Comparison of ENCODE assay signal across 24 cellular contexts in the genomic region with DNA sequence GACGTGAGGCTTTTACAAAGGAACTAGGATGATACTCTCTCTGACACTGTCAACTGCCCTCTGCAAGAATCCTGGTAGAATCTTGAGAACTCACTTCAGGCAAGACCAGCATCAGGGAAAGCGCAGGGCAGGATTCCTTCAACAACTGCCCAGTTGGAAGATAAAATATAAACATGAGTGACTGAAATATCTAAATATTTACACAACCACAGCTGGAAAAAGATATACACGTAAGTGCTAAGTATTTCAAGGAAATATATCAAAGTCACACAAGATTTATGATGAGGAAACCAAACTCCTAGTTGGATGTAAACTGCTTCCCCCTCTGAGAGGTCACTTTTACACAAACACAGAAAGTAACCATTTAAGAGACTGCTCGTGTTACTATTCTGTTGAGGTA.
DNase-seq lines count a peak whose midpoint lies in the region; TF ChIP-seq lines count a peak whose summit lies in the region.
"Had no signal": no experiment of that assay in that cellular context is flagged by ENCODE, and none has a peak within 500 bp of the region (broad histone marks: within the 10 kb centered on the region; RNA-seq: fewer than 3 reads in every experiment).

No MANE protein-coding gene starts in this region.

- no peak overlapping the region for H3K4ac ChIP-seq in trophoblast cell (ENCODE audit: low read depth, low read length)

- H3K79me2 ChIP-seq in trophoblast cell (ENCODE audit: control insufficient read depth, insufficient read depth, low read length, poor library complexity): no peaks in the 10 kb centered on the region

- H3K18ac ChIP-seq in trophoblast cell (ENCODE audit: low read length): no peak overlapping the region

- H3K36me3 ChIP-seq in MG63 (no peaks in the 10 kb centered on the region), trophoblast cell (ENCODE audit: control insufficient read depth in 1 of 2, insufficient read depth in 2 of 2, low read length in 2 of 2) (no peaks in the 10 kb centered on the region), Peyer's patch (no peaks in the 10 kb centered on the region)
- H3K36me3 ChIP-seq: prostate gland, SJCRH30, suprapubic skin had no signal

- no peak overlapping the region for H3K14ac ChIP-seq in trophoblast cell (ENCODE audit: low read length)

- H2BK5ac ChIP-seq in trophoblast cell (ENCODE audit: low read depth, low read length, poor library complexity): no peak overlapping the region

- no peak overlapping the region for H3K4me2 ChIP-seq in trophoblast cell (ENCODE audit: low read length)

- peak; percentile 7 for DNase-seq in EH (ENCODE audit: low read depth)
- DNase-seq in MG63: peak; percentile 32
- peak; percentile 16 for DNase-seq in fibroblast of the conjunctiva (ENCODE audit: low read depth)
- peak; percentile 72 to 85 for DNase-seq in trophoblast cell
- DNase-seq in HFFc6: no peak
- no peak for DNase-seq in Peyer's patch
- DNase-seq in superior temporal gyrus (ENCODE audit: extremely low spot score): no peak
- DNase-seq: activated CD4-positive, alpha-beta T cell treated with anti-CD3 and anti-CD28 coated beads for 1 hour; activated CD8-positive, alpha-beta memory T cell treated with anti-CD3 and anti-CD28 coated beads, Interleukin-2, amount 10 ng/mL, durations not matched to agents 7 days and 5 days; activated naive CD4-positive, alpha-beta T cell treated with anti-CD3 and anti-CD28 coated beads, Interleukin-2, amount 10 ng/mL, durations not matched to agents 7 days and 5 days; amygdala; EL; glutamatergic neuron; kidney glomerular epithelial cell; NCI-H1436; NCI-H524; SJCRH30; T-cell had no signal

- H3K9me3 ChIP-seq in MG63 (no peaks in the 10 kb centered on the region), trophoblast cell (ENCODE audit: insufficient read depth, low read depth, low read length) (no peaks in the 10 kb centered on the region), Peyer's patch (no peaks in the 10 kb centered on the region)
- H3K9me3 ChIP-seq: prostate gland, SJCRH30, suprapubic skin had no signal

- H2BK12ac ChIP-seq in trophoblast cell (ENCODE audit: low read length): no peak overlapping the region

- no peaks in the 10 kb centered on the region for H3K27me3 ChIP-seq in MG63
- no peaks in the 10 kb centered on the region for H3K27me3 ChIP-seq in trophoblast cell (ENCODE audit: insufficient read depth, low read length)
- no peaks in the 10 kb centered on the region for H3K27me3 ChIP-seq in Peyer's patch
- H3K27me3 ChIP-seq: SJCRH30, suprapubic skin had no signal

- peaks cover 7% of the 10 kb centered on the region for H3K4me1 Mint-ChIP-seq in HFFc6 (ENCODE audit: low read depth)
- H3K4me1 Mint-ChIP-seq: activated CD8-positive, alpha-beta memory T cell treated with anti-CD3 and anti-CD28 coated beads, Interleukin-2, amount 10 ng/mL, durations not matched to agents 7 days and 5 days; activated naive CD4-positive, alpha-beta T cell treated with anti-CD3 and anti-CD28 coated beads, Interleukin-2, amount 10 ng/mL, durations not matched to agents 7 days and 5 days; stimulated activated effector memory CD8-positive, alpha-beta T cell treated with anti-CD3 and anti-CD28 coated beads, Interleukin-12 subunit alpha, Interleukin-12 subunit beta, amount 100 ng/mL, for 72 hours; T-cell had no signal

- H3K4me1 ChIP-seq in trophoblast cell (ENCODE audit: control insufficient read depth in 1 of 2, insufficient read depth in 2 of 2, low read length in 2 of 2): no peaks in the 10 kb centered on the region
- no peaks in the 10 kb centered on the region for H3K4me1 ChIP-seq in Peyer's patch
- H3K4me1 ChIP-seq: prostate gland, suprapubic skin had no signal

- TF ChIP-seq CTCF in HFFc6 (IDR thresholded peaks at IDR 0.05) (no peak), Peyer's patch (IDR thresholded peaks at IDR 0.05) (no peak)

- no peaks in the 10 kb centered on the region; the same call in 1 of the 2 replicates for H3K27me3 Mint-ChIP-seq in HFFc6 (ENCODE audit: insufficient read depth)
- H3K27me3 Mint-ChIP-seq: activated CD8-positive, alpha-beta memory T cell treated with anti-CD3 and anti-CD28 coated beads, Interleukin-2, amount 10 ng/mL, durations not matched to agents 7 days and 5 days; activated naive CD4-positive, alpha-beta T cell treated with anti-CD3 and anti-CD28 coated beads, Interleukin-2, amount 10 ng/mL, durations not matched to agents 7 days and 5 days; T-cell had no signal

- H2BK120ac ChIP-seq in trophoblast cell (ENCODE audit: insufficient read depth, low read length, poor library complexity): no peak overlapping the region

- no peak overlapping the region for H4K8ac ChIP-seq in trophoblast cell (ENCODE audit: low read depth, low read length)

- H3K9me3 Mint-ChIP-seq in HFFc6: peaks cover 10% of the 10 kb centered on the region
- H3K9me3 Mint-ChIP-seq: activated T-helper 1 cell treated with anti-CD3 and anti-CD28 coated beads, Interleukin-12 subunit alpha, Interleukin-12 subunit beta, Interleukin-2, Interleukin-4 antibody, amounts not matched to agents 30 ng/mL and 10 ng/mL and 1 ng/mL, durations not matched to agents 14 hours and 24 hours and 36 hours had no signal

- no peak overlapping the region for H3K4me3 Mint-ChIP-seq in HFFc6
- H3K4me3 Mint-ChIP-seq: activated CD8-positive, alpha-beta memory T cell treated with anti-CD3 and anti-CD28 coated beads, Interleukin-2, amount 10 ng/mL, durations not matched to agents 7 days and 5 days; activated naive CD4-positive, alpha-beta T cell treated with anti-CD3 and anti-CD28 coated beads, Interleukin-2, amount 10 ng/mL, durations not matched to agents 7 days and 5 days; activated T-helper 1 cell treated with anti-CD3 and anti-CD28 coated beads, Interleukin-12 subunit alpha, Interleukin-12 subunit beta, Interleukin-2, Interleukin-4 antibody, amounts not matched to agents 30 ng/mL and 10 ng/mL and 1 ng/mL, durations not matched to agents 14 hours and 24 hours and 36 hours; stimulated activated effector memory CD8-positive, alpha-beta T cell treated with anti-CD3 and anti-CD28 coated beads, Interleukin-12 subunit alpha, Interleukin-12 subunit beta, amount 100 ng/mL, for 72 hours; T-cell had no signal

- no peak overlapping the region for H3K23ac ChIP-seq in trophoblast cell (ENCODE audit: low read length)

- no peak overlapping the region for H3K27ac Mint-ChIP-seq in HFFc6
- H3K27ac Mint-ChIP-seq: activated CD8-positive, alpha-beta memory T cell treated with anti-CD3 and anti-CD28 coated beads, Interleukin-2, amount 10 ng/mL, durations not matched to agents 7 days and 5 days; activated naive CD4-positive, alpha-beta T cell treated with anti-CD3 and anti-CD28 coated beads, Interleukin-2, amount 10 ng/mL, durations not matched to agents 7 days and 5 days; activated T-helper 1 cell treated with anti-CD3 and anti-CD28 coated beads, Interleukin-12 subunit alpha, Interleukin-12 subunit beta, Interleukin-2, Interleukin-4 antibody, amounts not matched to agents 30 ng/mL and 10 ng/mL and 1 ng/mL, durations not matched to agents 14 hours and 24 hours and 36 hours; stimulated activated effector memory CD8-positive, alpha-beta T cell treated with anti-CD3 and anti-CD28 coated beads, Interleukin-12 subunit alpha, Interleukin-12 subunit beta, amount 100 ng/mL, for 72 hours; T-cell had no signal

- H3K79me1 ChIP-seq in trophoblast cell (ENCODE audit: low read length): no peaks in the 10 kb centered on the region

- H3K4me3 ChIP-seq in MG63 (no peak overlapping the region), trophoblast cell (ENCODE audit: low read depth, low read length) (no peak overlapping the region), Peyer's patch (no peak overlapping the region)
- H3K4me3 ChIP-seq: lung, prostate gland, SJCRH30, skin epidermis, suprapubic skin had no signal

- peaks cover 10% of the 10 kb centered on the region for H3K36me3 Mint-ChIP-seq in HFFc6 (ENCODE audit: low read depth)
- H3K36me3 Mint-ChIP-seq: activated CD8-positive, alpha-beta memory T cell treated with anti-CD3 and anti-CD28 coated beads, Interleukin-2, amount 10 ng/mL, durations not matched to agents 7 days and 5 days; activated naive CD4-positive, alpha-beta T cell treated with anti-CD3 and anti-CD28 coated beads, Interleukin-2, amount 10 ng/mL, durations not matched to agents 7 days and 5 days; stimulated activated effector memory CD8-positive, alpha-beta T cell treated with anti-CD3 and anti-CD28 coated beads, Interleukin-12 subunit alpha, Interleukin-12 subunit beta, amount 100 ng/mL, for 72 hours; T-cell had no signal

- H2AK5ac ChIP-seq in trophoblast cell (ENCODE audit: low read length): no peak overlapping the region

- H3K27ac ChIP-seq in trophoblast cell (ENCODE audit: low read depth, low read length) (no peak overlapping the region), Peyer's patch (no peak overlapping the region)
- H3K27ac ChIP-seq: prostate gland, SJCRH30, skin epidermis, suprapubic skin had no signal

- no peak overlapping the region for H2AFZ ChIP-seq in trophoblast cell (ENCODE audit: insufficient read depth, low read length, poor library complexity)

- no CpG with 5 or more reads among the region's 4 CpGs for WGBS in trophoblast cell (ENCODE audit: extremely low coverage, insufficient coverage, insufficient read length)

- H4K91ac ChIP-seq in trophoblast cell (ENCODE audit: low read depth, low read length): no peak overlapping the region

- H4K12ac ChIP-seq in trophoblast cell (ENCODE audit: low read depth, low read length): no peak overlapping the region

- H3K9ac ChIP-seq in trophoblast cell (ENCODE audit: low read length): no peak overlapping the region

- no peak for TF ChIP-seq POLR2A in Peyer's patch (IDR thresholded peaks at IDR 0.05)

Comparison
In these comparisons a context has a peak if more than half of its experiments do, and no peak if none do; other contexts are left out.
1. DNase-seq: peak in EH (single experiment), MG63 (single experiment), fibroblast of the conjunctiva (single experiment) and trophoblast cell (2 of 2); none in HFFc6 (single experiment), Peyer's patch (0 of 3) and superior temporal gyrus (single experiment).